Comparison of ENCODE assay signal across 8 cellular contexts in the genomic region with DNA sequence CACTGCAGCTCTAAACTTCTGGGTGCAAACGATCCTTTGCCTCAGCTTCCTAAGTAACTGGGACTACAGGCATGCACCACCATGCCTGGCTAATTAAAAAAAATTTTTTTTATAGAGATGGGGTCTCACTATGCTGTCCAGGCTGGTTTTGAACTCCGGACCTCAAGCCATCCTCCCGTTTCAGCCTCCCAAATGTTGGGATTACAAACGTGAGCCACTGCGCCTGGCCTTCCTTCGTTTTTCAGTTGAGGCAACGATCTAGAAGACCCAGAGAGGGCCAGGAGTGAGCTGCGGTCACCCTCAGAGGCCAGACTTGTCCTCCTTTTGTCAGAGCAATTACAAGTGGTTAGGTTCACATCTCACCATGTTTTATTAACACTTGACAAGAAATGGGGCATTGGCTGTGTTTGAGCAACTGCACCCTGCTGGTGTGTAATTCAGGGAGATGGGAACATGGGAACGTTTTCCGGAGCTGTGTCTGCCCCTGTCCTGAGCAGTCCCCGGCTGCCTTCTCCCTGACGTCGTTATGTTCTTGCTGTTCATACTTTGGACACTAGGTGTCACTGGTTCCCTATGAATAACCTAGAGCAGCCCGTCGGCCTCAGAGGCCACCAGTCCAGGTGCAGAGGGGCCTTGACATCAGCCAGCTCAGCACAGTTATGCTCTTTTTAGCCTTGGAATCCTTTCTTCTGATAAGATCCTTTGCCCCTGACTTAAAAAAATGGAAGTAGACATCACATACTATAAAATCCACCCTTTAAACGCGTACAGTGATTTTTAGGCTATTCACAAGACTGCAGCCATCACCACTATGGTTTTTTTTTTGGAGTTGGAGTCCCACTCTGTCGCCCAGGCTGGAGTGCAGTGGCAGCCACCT.
DNase-seq lines count a peak whose midpoint lies in the region; ATAC-seq and TF ChIP-seq lines count a peak whose summit lies in the region.

No MANE protein-coding gene starts in this region.

- H3K9me3 ChIP-seq in AG04450 (ENCODE audit: control insufficient read depth, insufficient read depth, low read length) = no peaks in the 10 kb centered on the region; the same call in 1 of the 2 replicates

- H3K27ac Mint-ChIP-seq in immature natural killer cell = no peak overlapping the region

- no peaks in the 10 kb centered on the region for H3K36me3 ChIP-seq in brain microvascular endothelial cell (replicated peaks)

- H3K27me3 Mint-ChIP-seq in immature natural killer cell (ENCODE audit: low read depth in 3 of 3) = peaks cover 2 to 11% (median 3%) of the 10 kb centered on the region in 3 donors

- H3K4me3 ChIP-seq in AG04450 (ENCODE audit: low read depth, low read length) (no peak overlapping the region), brain microvascular endothelial cell (ENCODE audit: low read depth, low read length) (no peak overlapping the region)

- H3K27ac ChIP-seq in AG04450 (ENCODE audit: low read depth, low read length) (no peak overlapping the region), brain microvascular endothelial cell (no peak overlapping the region)

- no peak overlapping the region for H3K4me3 Mint-ChIP-seq in immature natural killer cell

- H3K9me3 Mint-ChIP-seq in immature natural killer cell = no peaks in the 10 kb centered on the region

- CTCF ChIA-PET in AG04450 (lab: Charles Lee) = interaction anchor here (0.6 to 1.8 kb wide), 8 partner anchors 8 to 113 kb away, joined by 3 to 10 read pairs (median 6); no protein-coding TSS in a partner anchor

- peak; percentile 84 for TF ChIP-seq CTCF in AG04450 (IDR thresholded peaks at IDR 0.05; ENCODE audit: low read depth, low read length)
- TF ChIP-seq CTCF in brain microvascular endothelial cell (IDR thresholded peaks at IDR 0.05; ENCODE audit: low read depth, low read length, missing control alignments) = peak; percentile 84

- DNase-seq in AG04450 (ENCODE audit: low read depth, low spot score) (peak; percentile 21), NCI-H2029 treated with DMSO at 0.1 percent for 48 hours (lab: John Stamatoyannopoulos, UW) (peak; percentile 59), UCSD-AML1 (lab: John Stamatoyannopoulos, UW; ENCODE audit: unreplicated experiment) (peak; percentile 14), brain microvascular endothelial cell (peak; percentile 74), immature natural killer cell (peak; percentile 35 to 58 (median 55))
- DNase-seq in stimulated activated CD4-positive, alpha-beta T cell treated with anti-CD3 and anti-CD28 coated beads, Interleukin-15, amount 100 ng/mL, for 48 hours (ENCODE audit: low read depth in 2 of 2) = peak; percentile 3 to 47

- POLR2A ChIA-PET in AG04450 (lab: Yijun Ruan, JAX) = no interaction called here

- peak; percentile 99 for ATAC-seq in GM18511 (IDR thresholded peaks at IDR 0.05; ENCODE audit: unreplicated experiment)
- ATAC-seq in HG02970 (IDR thresholded peaks at IDR 0.05; ENCODE audit: low FRiP score, unreplicated experiment) = peak; percentile 72

- H3K27me3 ChIP-seq in AG04450 (ENCODE audit: control insufficient read depth, insufficient read depth, low read length) = peaks cover 3% of the 10 kb centered on the region
- no peaks in the 10 kb centered on the region for H3K27me3 ChIP-seq in brain microvascular endothelial cell (replicated peaks)

- no peaks in the 10 kb centered on the region for H3K36me3 Mint-ChIP-seq in immature natural killer cell

- H3K4me1 Mint-ChIP-seq in immature natural killer cell = no peaks in the 10 kb centered on the region

- in situ Hi-C loops in brain microvascular endothelial cell (cut with HindIII; ENCODE audit: low pct_ligation_motif_present, low sequenced_read_pairs) = no loop called here

Comparison
In these comparisons a context has a peak if more than half of its experiments do, and no peak if none do; other contexts are left out.
1. DNase-seq: peak in every context shown above with its lines; median percentile 74 in brain microvascular endothelial cell; 59 in NCI-H2029 treated with DMSO at 0.1 percent for 48 hours; 55 in immature natural killer cell; 25 in stimulated activated CD4-positive, alpha-beta T cell treated with anti-CD3 and anti-CD28 coated beads, Interleukin-15, amount 100 ng/mL, for 48 hours; 21 in AG04450; 14 in UCSD-AML1.